ENCODE assay signal across 11 cellular contexts in the genomic region with DNA sequence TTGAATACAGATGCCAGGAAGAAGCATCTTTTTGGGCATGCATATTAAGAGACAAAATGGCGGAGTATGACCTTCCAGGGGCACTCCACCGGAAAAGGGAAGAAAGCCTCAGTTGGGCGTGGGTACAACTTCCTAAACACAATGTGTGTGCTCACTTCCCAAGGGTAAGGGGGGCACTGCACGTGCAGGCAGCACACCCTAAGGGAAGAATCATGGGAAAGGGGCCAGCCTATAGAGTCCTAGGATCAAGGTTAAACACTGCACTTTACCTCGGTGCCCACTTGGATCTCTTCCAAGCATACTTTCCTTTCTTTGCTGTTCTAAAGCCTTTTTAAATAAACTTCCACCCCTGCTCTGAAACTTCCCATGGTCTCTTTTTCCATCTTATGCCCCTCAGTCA. TPM values are rescaled to one million over a fixed set of nuclear protein-coding genes. Genes with fewer than 3 reads are reported as not detected.
"Had no signal": no experiment of that assay in that cellular context is flagged by ENCODE, and none has a peak within 500 bp of the region (broad histone marks: within the 10 kb centered on the region; RNA-seq: fewer than 3 reads in every experiment).

No MANE protein-coding gene starts in this region.

- H3K4me3 ChIP-seq: GM23248, HAP-1, K562 had no signal

- H3K4me1 ChIP-seq: HAP-1 had no signal

- H3K36me3 ChIP-seq: HAP-1 had no signal

- H3K27ac Mint-ChIP-seq: HFFc6 had no signal

- DNase-seq: GM23248, GOT3, H7, HFFc6, IMR-90, KG1 had no signal

- H3K9ac ChIP-seq: GM23248 had no signal

- H3K4me3 Mint-ChIP-seq: HFFc6 had no signal

- H3K9me3 ChIP-seq: HAP-1 had no signal

- H3K27ac ChIP-seq: GM23248, HL-60 had no signal

RNA-seq across cellular contexts. Expression of gene OR6J1, which starts 14.8 kb away (rescaled TPM):
- total RNA-seq: GM23248, H4, H7, HFFc6, HT1080, IMR-90, K562 had no signal
- polyA plus RNA-seq: GM23248, IMR-90, K562 had no signal
